9 cellular contexts compared by ENCODE assay signal in the genomic region with DNA sequence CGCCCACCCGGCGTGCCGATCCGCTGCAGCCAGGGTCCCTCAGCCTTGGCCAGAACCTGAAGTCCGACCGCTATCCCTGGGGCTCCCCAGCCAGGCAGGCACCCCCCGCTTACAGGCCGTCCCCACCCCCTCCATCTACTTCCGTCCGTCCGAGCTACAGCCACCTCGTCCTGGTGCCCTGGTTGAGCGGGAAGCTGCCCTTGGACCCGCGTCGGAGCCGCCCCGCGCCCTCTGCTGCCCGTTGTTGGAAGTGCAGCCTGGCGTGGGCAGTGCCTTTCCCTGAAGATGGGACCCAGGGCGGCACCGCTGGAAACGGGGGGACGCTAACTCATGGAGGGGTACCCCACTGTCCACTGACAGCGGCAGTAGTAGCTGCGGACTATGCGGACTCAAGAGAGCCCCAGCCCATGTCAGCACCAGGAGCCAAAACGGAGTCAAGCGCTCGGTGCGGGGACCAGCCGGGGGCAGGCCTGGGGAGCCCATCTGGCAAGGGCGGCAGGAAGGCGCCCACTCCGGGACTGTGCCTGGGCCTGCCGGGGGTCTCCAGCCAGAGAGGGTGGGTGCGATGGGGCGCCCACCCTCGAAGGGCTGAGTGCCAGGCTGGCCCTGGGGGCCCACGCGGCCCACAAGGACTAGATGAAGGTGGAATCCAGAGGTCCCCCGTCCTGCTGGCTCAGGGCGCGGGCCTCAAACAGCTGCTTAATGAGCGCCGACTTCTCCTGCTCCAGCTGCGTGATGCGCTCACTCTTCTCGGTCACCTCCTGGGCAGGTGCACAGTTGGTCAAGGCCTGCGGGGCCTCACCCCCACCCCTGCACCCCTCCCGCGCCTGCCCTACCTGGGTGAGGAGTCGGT. TPM values are rescaled to one million over a fixed set of nuclear protein-coding genes. Genes with fewer than 3 reads are reported as not detected.
DNase-seq lines count a peak whose midpoint lies in the region; ATAC-seq and TF ChIP-seq lines count a peak whose summit lies in the region.
"Had no signal": no experiment of that assay in that cellular context is flagged by ENCODE, and none has a peak within 500 bp of the region (broad histone marks: within the 10 kb centered on the region; RNA-seq: fewer than 3 reads in every experiment).

No MANE protein-coding gene starts in this region.

- H3K4me3 ChIP-seq in MM.1S (ENCODE audit: low read length): no peak overlapping the region
- H3K4me3 ChIP-seq: SJSA1 had no signal

- H3F3A ChIP-seq in MM.1S (ENCODE audit: insufficient read depth, low read length): peaks cover 10% of the 10 kb centered on the region

- peaks cover 25% of the 10 kb centered on the region for H3K79me2 ChIP-seq in MM.1S (ENCODE audit: low read length)

- peak; percentile 19 for ATAC-seq in stimulated activated naive CD8-positive, alpha-beta T cell treated with anti-CD3 and anti-CD28 coated beads, Interleukin-15, amount 100 ng/mL, for 72 hours
- ATAC-seq in HG03108 (IDR thresholded peaks at IDR 0.05; ENCODE audit: unreplicated experiment) (no peak), GM21515 (IDR thresholded peaks at IDR 0.05; ENCODE audit: unreplicated experiment) (no peak)

- H3K36me3 ChIP-seq in MM.1S (replicated peaks; ENCODE audit: insufficient read depth, low read length): no peaks in the 10 kb centered on the region

- no peak overlapping the region for H2AFZ ChIP-seq in MM.1S (ENCODE audit: low read length)

- no peaks in the 10 kb centered on the region for H3K9me3 ChIP-seq in MM.1S (replicated peaks; ENCODE audit: insufficient read depth, low read length)
- H3K9me3 ChIP-seq: SJSA1 had no signal

- H3K4me1 Mint-ChIP-seq in stimulated activated naive CD8-positive, alpha-beta T cell treated with anti-CD3 and anti-CD28 coated beads, Interleukin-15, amount 100 ng/mL, for 72 hours: peaks cover 22% of the 10 kb centered on the region

- no peak overlapping the region for H3K4me2 ChIP-seq in MM.1S (ENCODE audit: low read depth, low read length)

- no peaks in the 10 kb centered on the region for H3K9me3 Mint-ChIP-seq in stimulated activated naive CD8-positive, alpha-beta T cell treated with anti-CD3 and anti-CD28 coated beads, Interleukin-15, amount 100 ng/mL, for 72 hours

- H3K9ac ChIP-seq in MM.1S (ENCODE audit: low read length): no peak overlapping the region

- H3K9me2 ChIP-seq in MM.1S (replicated peaks; ENCODE audit: insufficient read depth, low read length): no peaks in the 10 kb centered on the region

- H3K27ac ChIP-seq in MM.1S (ENCODE audit: low read length): no peak overlapping the region
- H3K27ac ChIP-seq: SJSA1 had no signal

- 0 out of 2 replicates have a peak, but pooled peaks cover 3% of the 10 kb centered on the region for H4K20me1 ChIP-seq in MM.1S (ENCODE audit: insufficient read depth, low read length)

- H3K4me1 ChIP-seq in MM.1S (ENCODE audit: low read length): peaks cover 15% of the 10 kb centered on the region

- peak; percentile 80 for TF ChIP-seq CTCF in MM.1S (IDR thresholded peaks at IDR 0.05; ENCODE audit: low read length)

- H3K27ac Mint-ChIP-seq in stimulated activated naive CD8-positive, alpha-beta T cell treated with anti-CD3 and anti-CD28 coated beads, Interleukin-15, amount 100 ng/mL, for 72 hours: no peak overlapping the region

- DNase-seq in EL (peak; percentile 70), MM.1S (peak; percentile 34), dermis blood vessel endothelial cell (peak; percentile 70), medulla oblongata (ENCODE audit: extremely low spot score) (peak; percentile 51)
- peak; percentile 43 to 62 for DNase-seq in activated CD4-positive, alpha-beta T cell treated with anti-CD3 and anti-CD28 coated beads for 4 hours
- peak; percentile 57 to 60 for DNase-seq in stimulated activated naive CD8-positive, alpha-beta T cell treated with anti-CD3 and anti-CD28 coated beads, Interleukin-15, amount 100 ng/mL, for 72 hours

- H3K4me3 Mint-ChIP-seq in stimulated activated naive CD8-positive, alpha-beta T cell treated with anti-CD3 and anti-CD28 coated beads, Interleukin-15, amount 100 ng/mL, for 72 hours: no peak overlapping the region

- H3K27me3 ChIP-seq in MM.1S (replicated peaks; ENCODE audit: insufficient read depth, low read length): 0 out of 2 replicates have a peak, but pooled peaks cover 8% of the 10 kb centered on the region
- H3K27me3 ChIP-seq: SJSA1 had no signal

- H3K27me3 Mint-ChIP-seq in stimulated activated naive CD8-positive, alpha-beta T cell treated with anti-CD3 and anti-CD28 coated beads, Interleukin-15, amount 100 ng/mL, for 72 hours: no peaks in the 10 kb centered on the region

RNA-seq across cellular contexts. Expression of gene SAPCD2, which starts 6.1 kb away (rescaled TPM):
- 6.0 and 36.3 TPM in 2 replicates for total RNA-seq in dermis blood vessel endothelial cell

RNA-seq across cellular contexts. Expression of gene ENTPD2, which starts 10.4 kb away (rescaled TPM):
- not detected in 2 replicates for total RNA-seq in dermis blood vessel endothelial cell
- total RNA-seq: SJSA1 had no signal

RNA-seq across cellular contexts. Expression of gene UAP1L1, which starts 13.1 kb away (rescaled TPM):
- total RNA-seq in dermis blood vessel endothelial cell: 27.0 and 27.2 TPM in 2 replicates

RNA-seq across cellular contexts. Expression of gene NPDC1, which starts 18.3 kb away (rescaled TPM):
- 39.7 and 46.8 TPM in 2 replicates for total RNA-seq in dermis blood vessel endothelial cell
- total RNA-seq: SJSA1 had no signal

RNA-seq across cellular contexts. Expression of gene MAN1B1, which starts 22.5 kb away (rescaled TPM):
- 73.1 and 76.6 TPM in 2 replicates for total RNA-seq in dermis blood vessel endothelial cell
